ENCODE assay signal across 9 cellular contexts in genomic region chr4:74481891-74482609, GRCh38.
"Had no signal": no experiment of that assay in that cellular context is flagged by ENCODE, and none has a peak within 500 bp of the region (broad histone marks: within the 10 kb centered on the region; RNA-seq: fewer than 3 reads in every experiment).

No MANE protein-coding gene starts in this region.

- H3K27ac ChIP-seq: GM23248, KMS-11 had no signal

- H2AFZ ChIP-seq: GM23248 had no signal

- H3K9ac ChIP-seq: GM23248, KMS-11 had no signal

- DNase-seq: GM23248, GOT3, H9, HCEC 1CT, Karpas-422, KBM-7 had no signal

- FAIRE-seq: H54, HTR-8/SVneo had no signal

- H3K4me2 ChIP-seq: KMS-11 had no signal

- H3K4me3 ChIP-seq: GM23248 had no signal
